Comparison of ENCODE assay signal across 1 cellular context in the genomic region with DNA sequence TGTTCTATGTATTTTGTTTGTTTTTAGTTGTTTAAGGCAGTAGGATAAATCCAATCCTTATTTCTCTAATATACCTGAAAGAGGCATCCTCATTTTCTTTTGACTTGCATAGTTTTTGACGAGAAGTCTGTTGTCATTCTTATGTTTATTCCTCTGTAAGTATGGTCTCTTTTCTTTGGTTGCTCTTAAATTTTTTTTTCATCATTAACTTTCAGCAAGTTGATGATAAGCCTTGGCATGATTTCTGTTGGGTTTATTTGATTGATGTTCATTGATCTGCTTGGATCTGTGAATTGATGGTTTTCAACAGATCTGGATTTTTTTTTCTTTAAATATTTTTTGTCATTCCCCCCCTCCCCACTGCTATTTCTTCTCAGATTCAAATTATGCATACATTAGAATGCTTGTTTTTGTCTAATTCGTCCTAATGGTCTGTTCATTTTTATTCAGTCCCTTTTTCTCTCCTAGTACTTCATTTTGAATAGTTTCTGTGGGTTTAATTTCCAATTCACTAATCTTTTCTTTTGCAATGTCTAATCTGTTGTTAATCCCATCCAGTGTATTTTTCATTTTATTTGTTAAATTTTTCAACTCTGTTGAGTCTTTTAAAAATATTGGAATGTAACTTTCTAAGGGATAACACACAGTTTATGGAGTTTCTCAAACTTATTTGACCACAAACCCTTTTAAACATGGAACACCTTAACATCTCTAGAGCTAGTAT.
TF ChIP-seq lines count a peak whose summit lies in the region.

No MANE protein-coding gene starts in this region.

TF ChIP-seq in IMR-90, 13 proteins besides CTCF, POLR2A, EP300 and RAD21 (continued from another document):
- TF ChIP-seq, protein P1, sequence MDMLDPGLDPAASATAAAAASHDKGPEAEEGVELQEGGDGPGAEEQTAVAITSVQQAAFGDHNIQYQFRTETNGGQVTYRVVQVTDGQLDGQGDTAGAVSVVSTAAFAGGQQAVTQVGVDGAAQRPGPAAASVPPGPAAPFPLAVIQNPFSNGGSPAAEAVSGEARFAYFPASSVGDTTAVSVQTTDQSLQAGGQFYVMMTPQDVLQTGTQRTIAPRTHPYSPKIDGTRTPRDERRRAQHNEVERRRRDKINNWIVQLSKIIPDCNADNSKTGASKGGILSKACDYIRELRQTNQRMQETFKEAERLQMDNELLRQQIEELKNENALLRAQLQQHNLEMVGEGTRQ (IDR thresholded peaks at IDR 0.05; ENCODE audit: low read depth, low read length), result no peak
- no peak for TF ChIP-seq CEBPB (IDR thresholded peaks at IDR 0.05; ENCODE audit: low read depth, low read length)
